Comparison of ENCODE assay signal across 8 cellular contexts in genomic region chr2:65431417-65432226, GRCh38. TPM values are rescaled to one million over a fixed set of nuclear protein-coding genes. Genes with fewer than 3 reads are reported as not detected.
A peak's percentile ranks its signal among the peaks of the same experiment; 100 is the strongest.
DNase-seq lines count a peak whose midpoint lies in the region; ATAC-seq and TF ChIP-seq lines count a peak whose summit lies in the region.

No MANE protein-coding gene starts in this region.

- DNase-seq in GM13976 (ENCODE audit: low spot score) (peak; percentile 73), NCI-H1092 (lab: John Stamatoyannopoulos, UW) (peak; percentile 26), coronary artery (ENCODE audit: low spot score) (peak; percentile 78), HuH-7.5 (ENCODE audit: low spot score) (no peak)
- DNase-seq in activated CD4-positive, CD25-positive, alpha-beta regulatory T cell treated with anti-CD3 and anti-CD28 coated beads, Interleukin-2, amount 50 U/mL, for 72 hours = peak; percentile 55
- peak; percentile 11 to 22 for DNase-seq in stimulated activated CD4-positive, alpha-beta T cell treated with anti-CD3 and anti-CD28 coated beads, Interleukin-4, amount 100 ng/mL, for 4 hours

- no peak for TF ChIP-seq RAD21 in liver (IDR thresholded peaks at IDR 0.05)

- in situ Hi-C loops in GM13976 (cut with MboI; ENCODE audit: low sequenced_read_pairs, unreplicated experiment) = no loop called here

- no peaks in the 10 kb centered on the region for H3K36me3 ChIP-seq in liver (ENCODE audit: control insufficient read depth in 4 of 4, insufficient read depth in 3 of 4, low read depth in 1 of 4, low read length in 3 of 4)

- WGBS in liver = under 1% methylated on average over 72 of the region's 72 CpGs

- H3K4me1 ChIP-seq in liver (ENCODE audit: control insufficient read depth in 4 of 4, insufficient read depth in 4 of 4, low read length in 3 of 4) = peaks cover 1 to 31% (median 14%) of the 10 kb centered on the region in 4 donors

- ATAC-seq in HG02571 (IDR thresholded peaks at IDR 0.05; ENCODE audit: unreplicated experiment) = peak; percentile 36

- H3K27ac ChIP-seq in coronary artery = peak overlapping the region; percentile 94 to 97
- H3K27ac ChIP-seq in liver (ENCODE audit: low read depth in 1 of 2, low read length in 2 of 2) = peak overlapping the region; percentile 93 to 98

- peak overlapping the region; percentile 68 to 92 for H3K9ac ChIP-seq in liver (ENCODE audit: low read depth in 1 of 2, low read length in 2 of 2)

- peak overlapping the region; percentile 89 for H3K4me3 ChIP-seq in coronary artery
- peak overlapping the region; percentile 73 to 88 (median 87) for H3K4me3 ChIP-seq in liver (ENCODE audit: low read depth in 1 of 3, low read length in 3 of 3)

- no peaks in the 10 kb centered on the region for H3K27me3 ChIP-seq in liver (ENCODE audit: control insufficient read depth in 4 of 4, insufficient read depth in 4 of 4, low read length in 3 of 4)

- H3K9me3 ChIP-seq in liver (ENCODE audit: control insufficient read depth in 4 of 4, low read length in 3 of 4) = no peaks in the 10 kb centered on the region

- TF ChIP-seq CTCF in GM13976 (IDR thresholded peaks at IDR 0.05; ENCODE audit: borderline replicate concordance, control extremely low read depth, extremely low read depth, insufficient read depth, missing control alignments) = no peak
- no peak for TF ChIP-seq CTCF in coronary artery (IDR thresholded peaks at IDR 0.05)
- no peak for TF ChIP-seq CTCF in liver (IDR thresholded peaks at IDR 0.05; ENCODE audit: low read depth, low read length, missing input control)

TF ChIP-seq in liver, 16 proteins besides CTCF, POLR2A, EP300 and RAD21:
- TF ChIP-seq, protein P1, sequence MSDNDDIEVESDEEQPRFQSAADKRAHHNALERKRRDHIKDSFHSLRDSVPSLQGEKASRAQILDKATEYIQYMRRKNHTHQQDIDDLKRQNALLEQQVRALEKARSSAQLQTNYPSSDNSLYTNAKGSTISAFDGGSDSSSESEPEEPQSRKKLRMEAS (IDR thresholded peaks at IDR 0.05) = no peak
- TF ChIP-seq YY1 (IDR thresholded peaks at IDR 0.05) (peak; percentile 37), EGR1 (IDR thresholded peaks at IDR 0.05; ENCODE audit: low read depth in 2 of 2) (no peak)

RNA-seq across cellular contexts. Expression of gene SPRED2, which starts 0.8 kb away (rescaled TPM):
- total RNA-seq in liver = 1 to 10 TPM; 6.9 to 7.5 TPM
- polyA plus RNA-seq in liver = 1 to 10 TPM; 6.7 to 7.3 TPM
